Comparison of ENCODE assay signal across 12 cellular contexts in the genomic region with DNA sequence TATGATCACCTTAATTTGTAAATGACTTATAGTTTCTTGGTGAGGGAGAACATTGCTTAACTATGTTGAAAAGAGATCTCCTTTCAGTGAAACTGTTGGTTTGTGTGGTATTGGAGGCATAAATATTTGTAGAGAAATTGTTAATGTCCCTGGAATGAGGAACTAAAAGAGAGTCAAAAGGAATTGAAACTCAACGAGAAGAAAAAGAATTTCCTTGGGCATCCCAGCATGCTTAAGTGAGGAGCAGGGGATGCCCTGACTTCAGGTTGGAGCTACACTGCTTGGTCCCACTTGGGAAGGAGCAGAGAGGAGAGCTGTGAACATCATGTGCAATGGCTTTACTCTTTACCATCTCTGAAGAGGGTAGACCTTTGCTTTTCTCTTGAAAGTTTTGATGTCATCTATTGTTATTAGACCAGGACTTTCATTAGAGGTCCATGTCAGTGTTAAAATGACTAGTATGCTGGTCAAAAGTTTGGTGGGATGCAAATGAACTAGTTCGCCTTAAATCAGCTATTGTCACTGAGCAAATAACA. TPM values are rescaled to one million over a fixed set of nuclear protein-coding genes. Genes with fewer than 3 reads are reported as not detected.
A peak's percentile ranks its signal among the peaks of the same experiment; 100 is the strongest.
DNase-seq lines count a peak whose midpoint lies in the region; ATAC-seq, FAIRE-seq and TF ChIP-seq lines count a peak whose summit lies in the region.
"Had no signal": no experiment of that assay in that cellular context is flagged by ENCODE, and none has a peak within 500 bp of the region (broad histone marks: within the 10 kb centered on the region; RNA-seq: fewer than 3 reads in every experiment).

No MANE protein-coding gene starts in this region.

- CTCF ChIA-PET in Caco-2 (lab: Charles Lee) = no interaction called here
- CTCF ChIA-PET in MCF 10A (lab: Yijun Ruan, JAX) = interaction anchor here (0.6 to 4.3 kb wide), 6 partner anchors 59 to 752 kb away, joined by 3 to 27 read pairs (median 4); no protein-coding TSS in a partner anchor

- no peaks in the 10 kb centered on the region for H3K27me3 ChIP-seq in Caco-2 (replicated peaks; ENCODE audit: control insufficient read depth, insufficient read depth, low read length)

- no peaks in the 10 kb centered on the region for H3K27me3 Mint-ChIP-seq in Caco-2 (ENCODE audit: insufficient read depth, unreplicated experiment)
- H3K27me3 Mint-ChIP-seq in MCF 10A (ENCODE audit: insufficient read depth, unreplicated experiment) = no peaks in the 10 kb centered on the region

- ATAC-seq in HG03196 (IDR thresholded peaks at IDR 0.05; ENCODE audit: unreplicated experiment) (peak; percentile 57), Right ventricle myocardium superior (ENCODE audit: poor library complexity) (no peak)

- H3K36me3 Mint-ChIP-seq in Caco-2 (ENCODE audit: insufficient read depth, unreplicated experiment) = no peaks in the 10 kb centered on the region
- H3K36me3 Mint-ChIP-seq in MCF 10A (ENCODE audit: insufficient read depth, unreplicated experiment) = no peaks in the 10 kb centered on the region

- no peak for FAIRE-seq in HTR-8/SVneo (lab: Jason Lieb, UNC)

- no peak overlapping the region for H3K4me3 ChIP-seq in Caco-2 (ENCODE audit: low read depth, low read length)
- H3K4me3 ChIP-seq: mucosa of descending colon had no signal

- H3K4me1 ChIP-seq in Caco-2 = peaks cover 25% of the 10 kb centered on the region

- no peak for DNase-seq in Caco-2
- DNase-seq in MCF 10A (ENCODE audit: unreplicated experiment) = no peak
- peak; percentile 45 for DNase-seq in myocyte (ENCODE audit: low read depth)
- DNase-seq in T-helper 1 cell = no peak
- DNase-seq in T-helper 9 cell = no peak
- DNase-seq in HTR-8/SVneo (ENCODE audit: insufficient read length, low spot score) = no peak
- DNase-seq in Right ventricle myocardium superior = no peak
- DNase-seq: activated naive CD4-positive, alpha-beta T cell; Kasumi-1; mucosa of descending colon had no signal

- H3K36me3 ChIP-seq in Caco-2 (ENCODE audit: control insufficient read depth, insufficient read depth, low read length) = no peaks in the 10 kb centered on the region

- POLR2A ChIA-PET in Caco-2 (lab: Charles Lee) (no interaction called here), MCF 10A (lab: Yijun Ruan, JAX) (interaction anchor here (0.6 to 3.0 kb wide), 9 partner anchors 37 to 765 kb away, joined by 3 to 12 read pairs (median 3); no protein-coding TSS in a partner anchor)

- peak overlapping the region; percentile 45 for H3K27ac Mint-ChIP-seq in Caco-2 (ENCODE audit: unreplicated experiment)
- H3K27ac Mint-ChIP-seq in MCF 10A (ENCODE audit: low read depth, unreplicated experiment) = peak overlapping the region; percentile 98

- H3K9me3 Mint-ChIP-seq in Caco-2 (ENCODE audit: unreplicated experiment) (no peaks in the 10 kb centered on the region), MCF 10A (ENCODE audit: unreplicated experiment) (no peaks in the 10 kb centered on the region)

- no peak overlapping the region for H3K4me3 Mint-ChIP-seq in Caco-2 (ENCODE audit: unreplicated experiment)
- H3K4me3 Mint-ChIP-seq in MCF 10A (ENCODE audit: unreplicated experiment) = no peak overlapping the region

- intact Hi-C loops in Caco-2 (cut with micrococcal nuclease; ENCODE audit: unreplicated experiment) = no loop called here
- intact Hi-C loops in MCF 10A (cut with micrococcal nuclease) = loop anchor here (10.0 kb wide), 1 partner anchor 149 kb away; a partner anchor contains a TSS
- intact Hi-C loops in Right ventricle myocardium superior (cut with DNase I) = no loop called here

- TF ChIP-seq CTCF in Caco-2 (IDR thresholded peaks at IDR 0.05; ENCODE audit: insufficient read depth in 1 of 2, low read depth in 1 of 2, low read length in 1 of 2, severe bottlenecking in 1 of 2, unreplicated experiment in 1 of 2) (no peak), MCF 10A (IDR thresholded peaks at IDR 0.05; ENCODE audit: unreplicated experiment) (no peak)

- BruUV-seq in Caco-2 (replicated peaks; lab: Mats Ljungman, UMichigan) = no TSS peak
- BruUV-seq in MCF 10A (replicated peaks; lab: Mats Ljungman, UMichigan) = TSS peak; percentile 73

- no peaks in the 10 kb centered on the region for H3K9me3 ChIP-seq in Caco-2
- H3K9me3 ChIP-seq: mucosa of descending colon had no signal

- H3K4me1 Mint-ChIP-seq in Caco-2 (ENCODE audit: low read depth, unreplicated experiment) (peaks cover 12% of the 10 kb centered on the region), MCF 10A (ENCODE audit: insufficient read depth, unreplicated experiment) (peaks cover 10% of the 10 kb centered on the region)

RNA-seq across cellular contexts. Expression of a gene that starts 21.7 kb away (rescaled TPM):
- total RNA-seq in Caco-2 (2022) (43.6 and 47.1 TPM in 2 replicates), MCF 10A (2022) (not detected in 2 replicates), myocyte (not detected in 2 replicates), Right ventricle myocardium superior (not detected)
- not detected for polyA plus RNA-seq in myocyte (2012)
- total RNA-seq: subcutaneous adipose tissue had no signal

RNA-seq across cellular contexts. Expression of a gene that starts 30.7 kb away (rescaled TPM):
- total RNA-seq in Caco-2 (2022) (0.53 and 1.0 TPM in 2 replicates), MCF 10A (2022) (not detected in 2 replicates), myocyte (not detected in 2 replicates), Right ventricle myocardium superior (not detected)
- not detected for polyA plus RNA-seq in myocyte (2012)
- total RNA-seq: subcutaneous adipose tissue had no signal

RNA-seq across cellular contexts. Expression of a gene that starts 48.8 kb away (rescaled TPM):
- not detected in 2 replicates for total RNA-seq in Caco-2 (2022)
- total RNA-seq in MCF 10A (2022) = not detected in 2 replicates
- not detected in 2 replicates for total RNA-seq in myocyte
- not detected for polyA plus RNA-seq in myocyte (2012)
- not detected for total RNA-seq in Right ventricle myocardium superior

RNA-seq across cellular contexts. Expression of a gene that starts 51.0 kb away (rescaled TPM):
- total RNA-seq in Caco-2 (2022) = not detected in 2 replicates
- not detected in 2 replicates for total RNA-seq in MCF 10A (2022)
- total RNA-seq in myocyte = not detected in 2 replicates
- polyA plus RNA-seq in myocyte (2012) = 0.06 TPM
- not detected for total RNA-seq in Right ventricle myocardium superior
- total RNA-seq: subcutaneous adipose tissue had no signal

Comparison
In these comparisons a context has a peak if more than half of its experiments do, and no peak if none do; other contexts are left out.
1. RNA of a gene that starts 21.7 kb away (total RNA-seq): 43.6 to 47.1 TPM in Caco-2; not detected in MCF 10A, not detected in Right ventricle myocardium superior (single experiment) and not detected in myocyte; every median in the first group is over 10 times any median in the second.